In genomic region chr2:112055110-112055832, GRCh38 we compare ENCODE assay signal across 8 cellular contexts. TPM values are rescaled to one million over a fixed set of nuclear protein-coding genes. Genes with fewer than 3 reads are reported as not detected.
A peak's percentile ranks its signal among the peaks of the same experiment; 100 is the strongest.
DNase-seq lines count a peak whose midpoint lies in the region; ATAC-seq and TF ChIP-seq lines count a peak whose summit lies in the region.

A gene with protein sequence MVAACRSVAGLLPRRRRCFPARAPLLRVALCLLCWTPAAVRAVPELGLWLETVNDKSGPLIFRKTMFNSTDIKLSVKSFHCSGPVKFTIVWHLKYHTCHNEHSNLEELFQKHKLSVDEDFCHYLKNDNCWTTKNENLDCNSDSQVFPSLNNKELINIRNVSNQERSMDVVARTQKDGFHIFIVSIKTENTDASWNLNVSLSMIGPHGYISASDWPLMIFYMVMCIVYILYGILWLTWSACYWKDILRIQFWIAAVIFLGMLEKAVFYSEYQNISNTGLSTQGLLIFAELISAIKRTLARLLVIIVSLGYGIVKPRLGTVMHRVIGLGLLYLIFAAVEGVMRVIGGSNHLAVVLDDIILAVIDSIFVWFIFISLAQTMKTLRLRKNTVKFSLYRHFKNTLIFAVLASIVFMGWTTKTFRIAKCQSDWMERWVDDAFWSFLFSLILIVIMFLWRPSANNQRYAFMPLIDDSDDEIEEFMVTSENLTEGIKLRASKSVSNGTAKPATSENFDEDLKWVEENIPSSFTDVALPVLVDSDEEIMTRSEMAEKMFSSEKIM (plus strand): TSS chr2:112055269. CDS start chr2:112055592, 323 bp downstream.

- H3K4me3 ChIP-seq in body of pancreas (peak within 1 kb of the TSS; percentile 71 to 90), iPS DF 6.9 (ENCODE audit: low read length) (peak within 1 kb of the TSS; percentile 75), gastrocnemius medialis (peak within 1 kb of the TSS; percentile 70 to 95 (median 84))

- H3K27ac ChIP-seq in body of pancreas: peak within 1 kb of the TSS; percentile 86 to 97 (median 89)
- H3K27ac ChIP-seq in iPS DF 6.9 (ENCODE audit: low read length): no peak within 1 kb of the TSS
- H3K27ac ChIP-seq in gastrocnemius medialis: peak within 1 kb of the TSS; percentile 87 to 96 (median 94)

- no peak for TF ChIP-seq CTCF in body of pancreas (IDR thresholded peaks at IDR 0.05)
- no peak for TF ChIP-seq CTCF in gastrocnemius medialis (IDR thresholded peaks at IDR 0.05 in 4 of 5, conservative IDR thresholded peaks at IDR 0.05 in 1 of 5)

- no peaks in the 10 kb centered on the region for H3K36me3 ChIP-seq in body of pancreas (replicated peaks in 1 of 2; ENCODE audit: insufficient read depth in 1 of 2, low read depth in 2 of 2)
- H3K36me3 ChIP-seq in iPS DF 6.9 (ENCODE audit: control insufficient read depth, insufficient read depth, low read length): no peaks in the 10 kb centered on the region
- H3K36me3 ChIP-seq in gastrocnemius medialis: no peaks in the 10 kb centered on the region

- H3K9me3 ChIP-seq in body of pancreas (no peaks in the 10 kb centered on the region), iPS DF 6.9 (ENCODE audit: control insufficient read depth, insufficient read depth, low read length) (no peaks in the 10 kb centered on the region), gastrocnemius medialis (no peaks in the 10 kb centered on the region)

- H3K4me1 ChIP-seq in body of pancreas: peaks cover 32% of the 10 kb centered on the region
- no peaks in the 10 kb centered on the region for H3K4me1 ChIP-seq in iPS DF 6.9 (ENCODE audit: control insufficient read depth, insufficient read depth, low read length)
- H3K4me1 ChIP-seq in gastrocnemius medialis: peaks cover 13 to 18% of the 10 kb centered on the region in 2 donors

- H3K27me3 ChIP-seq in body of pancreas: no peaks in the 10 kb centered on the region
- H3K27me3 ChIP-seq in iPS DF 6.9 (ENCODE audit: control insufficient read depth, insufficient read depth, low read length): no peaks in the 10 kb centered on the region
- H3K27me3 ChIP-seq in gastrocnemius medialis: no peaks in the 10 kb centered on the region

- 0 to 1% methylated on average over 22 to 70 of the region's 76 CpGs for WGBS in body of pancreas, 2 donors
- WGBS in iPS DF 6.9 (ENCODE audit: insufficient coverage, insufficient read length): no CpG with 5 or more reads among the region's 76 CpGs

- TF ChIP-seq POLR2A in body of pancreas (IDR thresholded peaks at IDR 0.05) (peak; percentile 69 to 90 (median 88)), gastrocnemius medialis (IDR thresholded peaks at IDR 0.05) (peak; percentile 36 to 58)

- in situ Hi-C loops in gastrocnemius medialis (cut with MboI; ENCODE audit: low sequenced_read_pairs in 4 of 4): loop anchor here in 2 of 4 donors (10.0 kb wide), 2 partner anchors 200 to 210 kb away; partner anchors contain the start of gene ZC3H8 (in 1 of the 2)

- ATAC-seq in HG03039 (IDR thresholded peaks at IDR 0.05; ENCODE audit: unreplicated experiment): peak; percentile 57
- peak; percentile 80 for ATAC-seq in body of pancreas
- peak; percentile 77 to 78 for ATAC-seq in gastrocnemius medialis

- intact Hi-C loops in body of pancreas (cut with DNase I) (no loop called here), gastrocnemius medialis (cut with DNase I; ENCODE audit: low total_unique reads) (loop anchor here (1.0 to 2.0 kb wide), 4 partner anchors 199 to 530 kb away; partner anchors contain the start of genes CHCHD5, TTL and ZC3H6)

- DNase-seq in stimulated activated CD4-positive, alpha-beta T cell treated with anti-CD3 and anti-CD28 coated beads, Interleukin-12 subunit alpha, Interleukin-12 subunit beta, amount 100 ng/mL, for 24 hours (ENCODE audit: low read depth in 2 of 2): peak; percentile 97 to 98
- DNase-seq in stimulated activated CD4-positive, alpha-beta T cell treated with anti-CD3 and anti-CD28 coated beads, Interleukin-1b, Interleukin-23, amount 100 ng/mL, for 48 hours: no peak
- DNase-seq in NCI-H2081 treated with DMSO at 0.1 percent for 48 hours (lab: John Stamatoyannopoulos, UW): peak; percentile 74
- peak; percentile 98 for DNase-seq in T1000 (lab: John Stamatoyannopoulos, UW)
- DNase-seq in body of pancreas: peak; percentile 98 to 99 (median 98)
- DNase-seq in iPS DF 6.9 (ENCODE audit: low read depth, low spot score): peak; percentile 78
- peak; percentile 96 to 97 for DNase-seq in gastrocnemius medialis

RNA-seq across cellular contexts. Expression of the gene that starts here (rescaled TPM):
- 10 to 100 TPM; 14.8 to 15.3 TPM for total RNA-seq in body of pancreas
- 1 to 10 TPM; 2.6 to 5.0 (median 3.1) TPM for total RNA-seq in gastrocnemius medialis
